In genomic region chr21:29332461-29333354, GRCh38 we compare ENCODE assay signal across 2 cellular contexts.
TF ChIP-seq lines count a peak whose summit lies in the region.

No MANE protein-coding gene starts in this region.

TF ChIP-seq in IMR-90, 13 proteins besides CTCF, POLR2A, EP300 and RAD21:
- TF ChIP-seq MAFK (IDR thresholded peaks at IDR 0.05; ENCODE audit: low read depth, low read length): no peak
- peak; percentile 57; the same call in 1 of the 2 replicates for TF ChIP-seq FOS (IDR thresholded peaks at IDR 0.05; ENCODE audit: low read depth, low read length)
- no peak for TF ChIP-seq SMC3 (IDR thresholded peaks at IDR 0.05; ENCODE audit: low read depth, low read length)
- no peak for TF ChIP-seq CEBPB (IDR thresholded peaks at IDR 0.05; ENCODE audit: low read depth, low read length)

TF ChIP-seq in K562, 482 proteins besides CTCF, POLR2A, EP300 and RAD21:
- TF ChIP-seq SRSF9 (IDR thresholded peaks at IDR 0.05; ENCODE audit: borderline replicate concordance, low read depth, low read length) (no peak), HINFP (tag; conservative IDR thresholded peaks at IDR 0.05; ENCODE audit: low read depth) (no peak), ZNF431 (CRISPR knock-in tag; IDR thresholded peaks at IDR 0.05) (no peak), ZBTB40 (IDR thresholded peaks at IDR 0.05) (no peak), ZBTB40 (CRISPR knock-in tag; IDR thresholded peaks at IDR 0.05) (no peak), ZNF354B (CRISPR knock-in tag; IDR thresholded peaks at IDR 0.05) (no peak), FOSL1 (tag; conservative IDR thresholded peaks at IDR 0.05) (0 out of 2 replicates have a peak, but pooled peaks have one; percentile 29), ZNF24 (IDR thresholded peaks at IDR 0.05) (peak; percentile 87)
- TF ChIP-seq, protein P1, sequence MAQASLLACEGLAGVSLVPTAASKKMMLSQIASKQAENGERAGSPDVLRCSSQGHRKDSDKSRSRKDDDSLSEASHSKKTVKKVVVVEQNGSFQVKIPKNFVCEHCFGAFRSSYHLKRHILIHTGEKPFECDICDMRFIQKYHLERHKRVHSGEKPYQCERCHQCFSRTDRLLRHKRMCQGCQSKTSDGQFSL (CRISPR knock-in tag; IDR thresholded peaks at IDR 0.05): no peak
- TF ChIP-seq, protein P1 (tag; IDR thresholded peaks at IDR 0.05): no peak
TF ChIP-seq in K562: peak in this region for 2.
